Comparison of ENCODE assay signal across 8 cellular contexts in the genomic region with DNA sequence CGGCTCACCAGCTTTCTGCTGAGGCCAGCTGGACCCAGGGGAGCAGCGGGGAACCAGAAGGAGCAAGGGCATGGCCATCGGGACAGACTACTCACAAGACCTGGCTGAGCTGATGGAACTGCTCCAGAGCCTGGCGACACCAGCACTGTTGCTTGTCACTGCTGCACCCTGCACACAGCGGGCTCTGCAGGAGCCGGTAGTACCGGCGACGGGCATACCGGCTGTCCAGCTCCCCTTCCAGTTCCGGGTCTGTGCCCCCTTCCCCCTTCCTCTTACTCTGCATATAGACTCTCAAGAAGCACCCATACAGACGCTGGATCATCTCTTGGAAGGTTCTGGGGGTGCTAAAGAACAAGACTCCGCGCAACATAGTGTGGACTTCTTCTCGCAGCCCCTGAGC. TPM values are rescaled to one million over a fixed set of nuclear protein-coding genes. Genes with fewer than 3 reads are reported as not detected.
DNase-seq lines count a peak whose midpoint lies in the region; ATAC-seq and TF ChIP-seq lines count a peak whose summit lies in the region.

No MANE protein-coding gene starts in this region.

- no peaks in the 10 kb centered on the region for H3K36me3 Mint-ChIP-seq in activated naive CD4-positive, alpha-beta T cell treated with anti-CD3 and anti-CD28 coated beads, Interleukin-2, amount 50 U/mL, for 24 hours

- peak overlapping the region; percentile 81 for H3K9ac ChIP-seq in mesendoderm (ENCODE audit: low read length)

- H3K79me1 ChIP-seq in mesendoderm (ENCODE audit: low read length): peaks cover 19% of the 10 kb centered on the region

- H3K9me3 Mint-ChIP-seq in activated naive CD4-positive, alpha-beta T cell treated with anti-CD3 and anti-CD28 coated beads, Interleukin-2, amount 50 U/mL, for 24 hours: no peaks in the 10 kb centered on the region

- no peak overlapping the region for H2BK120ac ChIP-seq in mesendoderm (ENCODE audit: low read depth, low read length)

- no peaks in the 10 kb centered on the region for H3K27me3 Mint-ChIP-seq in activated naive CD4-positive, alpha-beta T cell treated with anti-CD3 and anti-CD28 coated beads, Interleukin-2, amount 50 U/mL, for 24 hours

- no peak overlapping the region for H2BK5ac ChIP-seq in mesendoderm (ENCODE audit: low read length)

- no peak overlapping the region for H3K56ac ChIP-seq in mesendoderm (ENCODE audit: low read length)

- peak overlapping the region; percentile 79 to 90 for H3K4me3 ChIP-seq in body of pancreas
- H3K4me3 ChIP-seq in mesendoderm (ENCODE audit: low read length): no peak overlapping the region
- peak overlapping the region; percentile 99 for H3K4me3 ChIP-seq in upper lobe of right lung

- intact Hi-C loops in body of pancreas (cut with DNase I): no loop called here
- intact Hi-C loops in upper lobe of right lung (cut with DNase I): no loop called here

- peak overlapping the region; percentile 95 for H3K4me3 Mint-ChIP-seq in activated naive CD4-positive, alpha-beta T cell treated with anti-CD3 and anti-CD28 coated beads, Interleukin-2, amount 50 U/mL, for 24 hours

- H3K4me2 ChIP-seq in mesendoderm (ENCODE audit: low read length): peak overlapping the region; percentile 68

- peaks cover 32% of the 10 kb centered on the region for H3K4me1 Mint-ChIP-seq in activated naive CD4-positive, alpha-beta T cell treated with anti-CD3 and anti-CD28 coated beads, Interleukin-2, amount 50 U/mL, for 24 hours

- H3K4me1 ChIP-seq in body of pancreas: peaks cover 61% of the 10 kb centered on the region
- H3K4me1 ChIP-seq in mesendoderm (ENCODE audit: control insufficient read depth, low read depth, low read length): peaks cover 3% of the 10 kb centered on the region
- H3K4me1 ChIP-seq in upper lobe of right lung: peaks cover 34% of the 10 kb centered on the region

- H2AK5ac ChIP-seq in mesendoderm (ENCODE audit: low read length): no peak overlapping the region

- TF ChIP-seq CTCF in body of pancreas (IDR thresholded peaks at IDR 0.05) (no peak), upper lobe of right lung (IDR thresholded peaks at IDR 0.05) (no peak)

- H3K27me3 ChIP-seq in body of pancreas: no peaks in the 10 kb centered on the region
- H3K27me3 ChIP-seq in mesendoderm (ENCODE audit: insufficient read depth, low read length, poor library complexity): no peaks in the 10 kb centered on the region
- H3K27me3 ChIP-seq in upper lobe of right lung: no peaks in the 10 kb centered on the region

- 59% methylated on average over 9 to 15 of the region's 15 CpGs for whole genome bisulfite sequencing in body of pancreas, 2 donors
- WGBS in mesendoderm (ENCODE audit: extremely low coverage, insufficient coverage, low lambda C conversion rate): no CpG with 5 or more reads among the region's 15 CpGs

- no peak overlapping the region for H3K18ac ChIP-seq in mesendoderm (ENCODE audit: low read length)

- peaks cover 16% of the 10 kb centered on the region for H3K79me2 ChIP-seq in mesendoderm (ENCODE audit: control insufficient read depth, insufficient read depth, low read length)

- ATAC-seq in body of pancreas (no peak), upper lobe of right lung (no peak)

- DNase-seq in activated naive CD4-positive, alpha-beta T cell treated with anti-CD3 and anti-CD28 coated beads, Interleukin-2, amount 50 U/mL, for 16 hours: no peak
- no peak for DNase-seq in body of pancreas
- DNase-seq in mesendoderm: no peak
- DNase-seq in upper lobe of right lung: no peak
- no peak for DNase-seq in stimulated activated CD4-positive, alpha-beta T cell treated with anti-CD3 and anti-CD28 coated beads, Interleukin-4, amount 100 ng/mL, for 4 hours
- no peak for DNase-seq in activated gamma-delta T cell treated with Interleukin-2 at 50 U/mL for 16 hours
- DNase-seq in activated CD8-positive, alpha-beta memory T cell treated with anti-CD3 and anti-CD28 coated beads, Interleukin-2, amount 50 U/mL, for 4 hours: no peak

- H3K9me3 ChIP-seq in body of pancreas (no peaks in the 10 kb centered on the region), upper lobe of right lung (no peaks in the 10 kb centered on the region)

- no peak overlapping the region for H2BK15ac ChIP-seq in mesendoderm (replicated peaks; ENCODE audit: low read depth)

- no peak overlapping the region for H4K8ac ChIP-seq in mesendoderm (ENCODE audit: low read depth, low read length)

- no peak overlapping the region for H3K23ac ChIP-seq in mesendoderm (ENCODE audit: low read length)

- H3K27ac ChIP-seq in body of pancreas (no peak overlapping the region), mesendoderm (ENCODE audit: low read depth, low read length) (no peak overlapping the region), upper lobe of right lung (peak overlapping the region; percentile 95)

- TF ChIP-seq POLR2A in body of pancreas (IDR thresholded peaks at IDR 0.05): no peak

- no peak overlapping the region for H3K4ac ChIP-seq in mesendoderm (ENCODE audit: low read depth, low read length)

- no peak overlapping the region for H4K5ac ChIP-seq in mesendoderm (ENCODE audit: low read length)

- H3K27ac Mint-ChIP-seq in activated naive CD4-positive, alpha-beta T cell treated with anti-CD3 and anti-CD28 coated beads, Interleukin-2, amount 50 U/mL, for 24 hours: peak overlapping the region; percentile 91

- H3K36me3 ChIP-seq in body of pancreas (replicated peaks in 1 of 2; ENCODE audit: insufficient read depth in 1 of 2, low read depth in 2 of 2) (peaks cover 8 to 17% of the 10 kb centered on the region in 2 donors), mesendoderm (ENCODE audit: control insufficient read depth, insufficient read depth, low read length) (no peaks in the 10 kb centered on the region), upper lobe of right lung (peaks cover 57% of the 10 kb centered on the region)

RNA-seq across cellular contexts. Expression of gene ANAPC2, which starts 1.0 kb away (rescaled TPM):
- 10 to 100 TPM; 24.1 to 51.7 TPM for total RNA-seq in body of pancreas
- 14.5 TPM for polyA plus RNA-seq in mesendoderm (2013, experiment 1 of 2)
- polyA plus RNA-seq in mesendoderm (2013, experiment 2 of 2): 14.9 TPM
- total RNA-seq in upper lobe of right lung: 51.4 TPM

RNA-seq across cellular contexts. Expression of gene SSNA1, which starts 1.1 kb away (rescaled TPM):
- total RNA-seq in body of pancreas: 10 to 100 TPM; 62.3 to 79.1 TPM
- polyA plus RNA-seq in mesendoderm (2013, experiment 1 of 2): 92.9 TPM
- polyA plus RNA-seq in mesendoderm (2013, experiment 2 of 2): 91.6 TPM
- total RNA-seq in upper lobe of right lung: 55.5 TPM

RNA-seq across cellular contexts. Expression of gene TPRN, which starts 13.2 kb away (rescaled TPM):
- total RNA-seq in body of pancreas: 10 to 100 TPM; 90.0 to 91.3 TPM
- 9.1 TPM for polyA plus RNA-seq in mesendoderm (2013, experiment 1 of 2)
- 9.0 TPM for polyA plus RNA-seq in mesendoderm (2013, experiment 2 of 2)
- 22.3 TPM for total RNA-seq in upper lobe of right lung

RNA-seq across cellular contexts. Expression of gene TMEM210, which starts 15.5 kb away (rescaled TPM):
- total RNA-seq in body of pancreas (not detected), upper lobe of right lung (not detected)
- not detected for polyA plus RNA-seq in mesendoderm (2013, experiment 1 of 2)
- polyA plus RNA-seq in mesendoderm (2013, experiment 2 of 2): not detected

RNA-seq across cellular contexts. Expression of gene LRRC26, which starts 17.5 kb away (rescaled TPM):
- 1 to 10 TPM in 1 of 2 donors, not detected in 1; 1.3 TPM for total RNA-seq in body of pancreas
- polyA plus RNA-seq in mesendoderm (2013, experiment 1 of 2): 0.08 TPM
- polyA plus RNA-seq in mesendoderm (2013, experiment 2 of 2): 0.07 TPM
- total RNA-seq in upper lobe of right lung: not detected
